27 cellular contexts compared by ENCODE assay signal in the genomic region with DNA sequence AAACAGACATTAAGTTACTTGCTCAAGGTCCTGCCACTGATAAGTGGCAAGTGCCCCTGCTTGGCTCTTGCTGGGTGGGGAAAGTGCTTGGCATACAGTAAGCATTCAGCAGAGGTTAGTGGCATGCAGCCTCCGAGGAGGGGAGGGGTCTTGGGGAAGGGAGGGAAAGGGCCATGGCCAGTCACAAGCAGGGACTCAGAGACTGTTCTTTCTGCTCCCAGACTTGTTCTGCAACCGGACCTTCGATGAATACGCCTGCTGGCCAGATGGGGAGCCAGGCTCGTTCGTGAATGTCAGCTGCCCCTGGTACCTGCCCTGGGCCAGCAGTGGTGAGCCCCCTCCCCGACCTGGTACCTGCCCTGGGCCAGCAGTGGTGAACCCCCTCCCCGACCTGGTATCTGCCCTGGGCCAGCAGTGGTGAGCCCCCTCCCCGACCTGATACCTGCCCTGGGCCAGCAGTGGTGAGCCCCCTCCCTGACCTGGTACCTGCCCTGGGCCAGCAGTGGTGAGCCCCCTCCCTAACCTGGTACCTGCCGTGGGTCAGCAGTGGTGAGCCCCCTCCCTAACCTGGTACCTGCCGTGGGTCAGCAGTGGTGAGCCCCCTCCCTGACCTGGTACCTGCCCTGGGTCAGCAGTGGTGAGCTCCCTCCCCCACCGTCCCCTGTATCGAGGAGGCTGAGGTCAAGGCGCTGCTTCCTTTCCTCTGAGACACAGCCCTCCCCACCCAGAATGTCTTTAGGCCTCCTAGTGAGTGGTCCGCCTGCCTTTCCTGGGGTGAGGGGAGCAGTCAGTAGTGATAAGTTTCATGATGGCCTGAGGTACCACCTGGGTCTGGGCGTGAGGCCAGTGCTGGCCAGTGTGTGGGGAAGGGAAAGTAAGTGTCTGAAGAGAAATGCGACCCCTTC. TPM values are rescaled to one million over a fixed set of nuclear protein-coding genes. Genes with fewer than 3 reads are reported as not detected.
"Had no signal": no experiment of that assay in that cellular context is flagged by ENCODE, and none has a peak within 500 bp of the region (broad histone marks: within the 10 kb centered on the region; RNA-seq: fewer than 3 reads in every experiment).

No MANE protein-coding gene starts in this region.

- H3K27ac ChIP-seq: brain microvascular endothelial cell, Peyer's patch, RWPE1 had no signal

- H3K4me1 Mint-ChIP-seq: activated CD4-positive, alpha-beta T cell treated with anti-CD3 and anti-CD28 coated beads, Interleukin-2, amount 10 ng/mL, durations not matched to agents 7 days and 5 days; activated naive CD4-positive, alpha-beta T cell treated with anti-CD3 and anti-CD28 coated beads, Interleukin-2, amount 10 ng/mL, durations not matched to agents 7 days and 5 days; activated naive CD8-positive, alpha-beta T cell treated with anti-CD3 and anti-CD28 coated beads for 36 hours; activated T-helper 17 cell treated with anti-CD3 and anti-CD28 coated beads, Interleukin-2, amount 50 U/mL, for 72 hours had no signal

- H3K36me3 ChIP-seq: brain microvascular endothelial cell, Peyer's patch had no signal

- DNase-seq: activated CD4-positive, alpha-beta memory T cell treated with anti-CD3 and anti-CD28 coated beads for 36 hours; activated CD4-positive, alpha-beta T cell treated with anti-CD3 and anti-CD28 coated beads, Interleukin-2, amount 10 ng/mL, durations not matched to agents 7 days and 5 days; activated CD8-positive, alpha-beta memory T cell treated with anti-CD3 and anti-CD28 coated beads for 24 hours; activated gamma-delta T cell treated with Interleukin-2 at 50 U/mL for 16 hours; activated naive CD4-positive, alpha-beta T cell treated with anti-CD3 and anti-CD28 coated beads, Interleukin-2, amount 10 ng/mL, durations not matched to agents 7 days and 5 days; activated naive CD8-positive, alpha-beta T cell treated with anti-CD3 and anti-CD28 coated beads for 36 hours; activated T-cell treated with anti-CD3 and anti-CD28 coated beads, Interleukin-2, amount 50 U/mL, for 4 hours; brain microvascular endothelial cell; caudate nucleus; KG1; NCI-H1048; NCI-H1417 treated with DMSO at 0.1 percent for 48 hours; NCI-H1694; NCI-H2029 treated with DMSO at 0.1 percent for 48 hours; NCI-H446; NCI-H524; NCI-H748 treated with DMSO at 0.1 percent for 48 hours; SHP77 treated with DMSO at 0.1 percent for 48 hours had no signal

- H3K27ac Mint-ChIP-seq: activated CD4-positive, alpha-beta memory T cell treated with anti-CD3 and anti-CD28 coated beads for 36 hours; activated CD4-positive, alpha-beta T cell treated with anti-CD3 and anti-CD28 coated beads, Interleukin-2, amount 10 ng/mL, durations not matched to agents 7 days and 5 days; activated naive CD4-positive, alpha-beta T cell treated with anti-CD3 and anti-CD28 coated beads, Interleukin-2, amount 10 ng/mL, durations not matched to agents 7 days and 5 days; activated naive CD8-positive, alpha-beta T cell treated with anti-CD3 and anti-CD28 coated beads for 36 hours; activated T-helper 17 cell treated with anti-CD3 and anti-CD28 coated beads, Interleukin-2, amount 50 U/mL, for 72 hours; T-helper 1 cell treated with Interleukin-12 subunit alpha and Interleukin-12 subunit beta and Interleukin-4 antibody, amounts not matched to agents 30 μg/mL and 1 μg/mL, for 36 hours; WTC11 had no signal

- H3K27me3 Mint-ChIP-seq: activated CD4-positive, alpha-beta T cell treated with anti-CD3 and anti-CD28 coated beads, Interleukin-2, amount 10 ng/mL, durations not matched to agents 7 days and 5 days had no signal

- H3K27me3 ChIP-seq: brain microvascular endothelial cell, Peyer's patch had no signal

- H3K9me3 ChIP-seq: Peyer's patch had no signal

- H3K9me3 Mint-ChIP-seq: activated CD4-positive, alpha-beta memory T cell treated with anti-CD3 and anti-CD28 coated beads for 36 hours; activated CD4-positive, alpha-beta T cell treated with anti-CD3 and anti-CD28 coated beads, Interleukin-2, amount 10 ng/mL, durations not matched to agents 7 days and 5 days; activated naive CD4-positive, alpha-beta T cell treated with anti-CD3 and anti-CD28 coated beads, Interleukin-2, amount 10 ng/mL, durations not matched to agents 7 days and 5 days; activated naive CD8-positive, alpha-beta T cell treated with anti-CD3 and anti-CD28 coated beads for 36 hours; activated T-cell treated with anti-CD3 and anti-CD28 coated beads, Interleukin-2, amount 50 U/mL, for 4 hours; activated T-helper 17 cell treated with anti-CD3 and anti-CD28 coated beads, Interleukin-2, amount 50 U/mL, for 72 hours; T-helper 1 cell treated with Interleukin-12 subunit alpha and Interleukin-12 subunit beta and Interleukin-4 antibody, amounts not matched to agents 30 μg/mL and 1 μg/mL, for 36 hours; WTC11 had no signal

- H3K4me3 ChIP-seq: Peyer's patch had no signal

- ATAC-seq: activated T-cell treated with anti-CD3 and anti-CD28 coated beads, Interleukin-2, amount 50 U/mL, for 4 hours; activated T-helper 17 cell treated with anti-CD3 and anti-CD28 coated beads, Interleukin-2, amount 50 U/mL, for 72 hours; WTC11 had no signal

- H3K4me3 Mint-ChIP-seq: activated CD4-positive, alpha-beta memory T cell treated with anti-CD3 and anti-CD28 coated beads for 36 hours; activated CD4-positive, alpha-beta T cell treated with anti-CD3 and anti-CD28 coated beads, Interleukin-2, amount 10 ng/mL, durations not matched to agents 7 days and 5 days; activated naive CD4-positive, alpha-beta T cell treated with anti-CD3 and anti-CD28 coated beads, Interleukin-2, amount 10 ng/mL, durations not matched to agents 7 days and 5 days; activated naive CD8-positive, alpha-beta T cell treated with anti-CD3 and anti-CD28 coated beads for 36 hours; activated T-cell treated with anti-CD3 and anti-CD28 coated beads, Interleukin-2, amount 50 U/mL, for 4 hours; activated T-helper 17 cell treated with anti-CD3 and anti-CD28 coated beads, Interleukin-2, amount 50 U/mL, for 72 hours; IgD-negative memory B cell; T-helper 1 cell treated with Interleukin-12 subunit alpha and Interleukin-12 subunit beta and Interleukin-4 antibody, amounts not matched to agents 30 μg/mL and 1 μg/mL, for 36 hours; WTC11 had no signal

- H3K36me3 Mint-ChIP-seq: activated CD4-positive, alpha-beta memory T cell treated with anti-CD3 and anti-CD28 coated beads for 36 hours; activated naive CD4-positive, alpha-beta T cell treated with anti-CD3 and anti-CD28 coated beads, Interleukin-2, amount 10 ng/mL, durations not matched to agents 7 days and 5 days; activated naive CD8-positive, alpha-beta T cell treated with anti-CD3 and anti-CD28 coated beads for 36 hours; WTC11 had no signal

RNA-seq across cellular contexts. Expression of gene GLP1R, which starts 8.9 kb away (rescaled TPM):
- total RNA-seq: activated CD4-positive, alpha-beta T cell treated with anti-CD3 and anti-CD28 coated beads, Interleukin-2, amount 10 ng/mL, durations not matched to agents 7 days and 5 days; activated T-helper 17 cell treated with anti-CD3 and anti-CD28 coated beads, Interleukin-2, amount 50 U/mL, for 72 hours; LHCN-M2; M059J; SK-MEL-5 had no signal
